28 cellular contexts compared by ENCODE assay signal in genomic region chr7:70700935-70701425, GRCh38.
DNase-seq lines count a peak whose midpoint lies in the region; ATAC-seq and TF ChIP-seq lines count a peak whose summit lies in the region.
"Had no signal": no experiment of that assay in that cellular context is flagged by ENCODE, and none has a peak within 500 bp of the region (broad histone marks: within the 10 kb centered on the region; RNA-seq: fewer than 3 reads in every experiment).

No MANE protein-coding gene starts in this region.

- H3K36me3 Mint-ChIP-seq in GM23338 (ENCODE audit: low read depth) (peaks cover 49% of the 10 kb centered on the region), nephron progenitor cell (ENCODE audit: low read depth) (peaks cover 44% of the 10 kb centered on the region)
- H3K36me3 Mint-ChIP-seq: activated naive CD8-positive, alpha-beta T cell treated with anti-CD3 and anti-CD28 coated beads, Interleukin-2, amount 10 ng/mL, durations not matched to agents 7 days and 5 days; naive thymus-derived CD8-positive, alpha-beta T cell had no signal

- H4K20me1 ChIP-seq in GM23338 (replicated peaks; ENCODE audit: insufficient read depth): peaks cover 21% of the 10 kb centered on the region
- no peaks in the 10 kb centered on the region; the same call in 1 of the 2 replicates for H4K20me1 ChIP-seq in MM.1S (ENCODE audit: insufficient read depth, low read length)

- H3F3A ChIP-seq in GM23338 (replicated peaks; ENCODE audit: low read depth) (0 out of 2 replicates have a peak, but pooled peaks cover 3% of the 10 kb centered on the region), MM.1S (ENCODE audit: insufficient read depth, low read length) (0 out of 2 replicates have a peak, but pooled peaks cover 6% of the 10 kb centered on the region)

- DNase-seq in GM23338 (ENCODE audit: low spot score) (peak; percentile 47), MM.1S (peak; percentile 17), nephron progenitor cell (peak; percentile 20), C1 segment of cervical spinal cord (lab: John Stamatoyannopoulos, UW) (no peak)
- no peak for DNase-seq in activated CD4-positive, alpha-beta T cell treated with anti-CD3 and anti-CD28 coated beads, Interleukin-2, amount 50 U/mL, for 4 hours
- DNase-seq: activated CD4-positive, alpha-beta T cell treated with anti-CD3 and anti-CD28 coated beads, Interleukin-2, amount 10 ng/mL, durations not matched to agents 7 days and 5 days; activated naive CD8-positive, alpha-beta T cell treated with anti-CD3 and anti-CD28 coated beads, Interleukin-2, amount 10 ng/mL, durations not matched to agents 7 days and 5 days; CD8-positive, alpha-beta memory T cell; cerebellar nuclear complex; DMS79 treated with DMSO at 0.1 percent for 48 hours; erythroblast; foreskin fibroblast; heart right ventricle; left ventricle myocardium superior; naive thymus-derived CD8-positive, alpha-beta T cell; NCI-H2227 treated with DMSO at 0.1 percent for 48 hours; pancreas; right cardiac atrium; stimulated activated CD4-positive, alpha-beta T cell treated with anti-CD3 and anti-CD28 coated beads, Interleukin-12 subunit alpha, Interleukin-12 subunit beta, amount 100 ng/mL, for 4 hours; stimulated activated CD4-positive, alpha-beta T cell treated with anti-CD3 and anti-CD28 coated beads, Interleukin-4, amount 100 ng/mL, for 4 hours; stimulated activated naive CD8-positive, alpha-beta T cell treated with anti-CD3 and anti-CD28 coated beads, Interleukin-15, Interleukin-2, amounts not matched to agents 100 U/mL and 50 U/mL, for 24 hours; thyroid gland had no signal

- no peaks in the 10 kb centered on the region for H3K9me3 ChIP-seq in MM.1S (replicated peaks; ENCODE audit: insufficient read depth, low read length)
- H3K9me3 ChIP-seq: HAP-1, heart right ventricle, pancreas, thyroid gland had no signal

- peaks cover 5% of the 10 kb centered on the region; the same call in 1 of the 2 replicates for H3K27me3 ChIP-seq in GM23338 (ENCODE audit: insufficient read depth)
- H3K27me3 ChIP-seq in MM.1S (replicated peaks; ENCODE audit: insufficient read depth, low read length): no peaks in the 10 kb centered on the region
- H3K27me3 ChIP-seq: pancreas, thyroid gland had no signal

- no peaks in the 10 kb centered on the region for H3K36me3 ChIP-seq in GM23338 (ENCODE audit: insufficient read depth)
- peaks cover 8% of the 10 kb centered on the region; the same call in 1 of the 2 replicates for H3K36me3 ChIP-seq in MM.1S (replicated peaks; ENCODE audit: insufficient read depth, low read length)
- H3K36me3 ChIP-seq: HAP-1, pancreas, thyroid gland had no signal

- H3K27me3 Mint-ChIP-seq in GM23338 (ENCODE audit: insufficient read depth, low read depth, poor library complexity) (peaks cover 13% of the 10 kb centered on the region), nephron progenitor cell (ENCODE audit: low read depth, poor library complexity) (no peaks in the 10 kb centered on the region)

- H3K9me2 ChIP-seq in GM23338 (ENCODE audit: insufficient read depth) (no peaks in the 10 kb centered on the region), MM.1S (replicated peaks; ENCODE audit: insufficient read depth, low read length) (no peaks in the 10 kb centered on the region)

- H3K79me2 ChIP-seq in GM23338 (replicated peaks; ENCODE audit: insufficient read depth) (peaks cover 80% of the 10 kb centered on the region), MM.1S (ENCODE audit: low read length) (peaks cover 100% of the 10 kb centered on the region)

- peak overlapping the region; percentile 11; the same call in 1 of the 2 replicates for H3K4me3 ChIP-seq in GM23338
- H3K4me3 ChIP-seq in MM.1S (ENCODE audit: low read length): no peak overlapping the region
- H3K4me3 ChIP-seq: HAP-1, heart right ventricle, pancreas, thyroid gland had no signal

- no peaks in the 10 kb centered on the region for H3K9me3 Mint-ChIP-seq in GM23338
- no peaks in the 10 kb centered on the region for H3K9me3 Mint-ChIP-seq in nephron progenitor cell
- H3K9me3 Mint-ChIP-seq: activated CD4-positive, alpha-beta T cell treated with anti-CD3 and anti-CD28 coated beads, Interleukin-2, amount 10 ng/mL, durations not matched to agents 7 days and 5 days; activated naive CD8-positive, alpha-beta T cell treated with anti-CD3 and anti-CD28 coated beads, Interleukin-2, amount 10 ng/mL, durations not matched to agents 7 days and 5 days; activated T-helper 17 cell treated with anti-CD3 and anti-CD28 coated beads, Interleukin-2, amount 50 U/mL, for 72 hours; CD8-positive, alpha-beta memory T cell; mesothelial cell of epicardium; naive thymus-derived CD8-positive, alpha-beta T cell had no signal

- ATAC-seq in GM23338: peak; percentile 22
- no peak for ATAC-seq in HG03045 (IDR thresholded peaks at IDR 0.05; ENCODE audit: unreplicated experiment)
- no peak for ATAC-seq in GM21447 (IDR thresholded peaks at IDR 0.05; ENCODE audit: unreplicated experiment)
- ATAC-seq: activated T-helper 17 cell treated with anti-CD3 and anti-CD28 coated beads, Interleukin-2, amount 50 U/mL, for 72 hours; heart right ventricle; left ventricle myocardium superior; naive thymus-derived CD8-positive, alpha-beta T cell; pancreas; right cardiac atrium; stimulated activated naive CD8-positive, alpha-beta T cell treated with anti-CD3 and anti-CD28 coated beads, Interleukin-15, Interleukin-2, amounts not matched to agents 100 U/mL and 50 U/mL, for 24 hours had no signal

- H3K4me1 Mint-ChIP-seq in GM23338: peaks cover 26% of the 10 kb centered on the region
- peaks cover 15% of the 10 kb centered on the region for H3K4me1 Mint-ChIP-seq in nephron progenitor cell
- H3K4me1 Mint-ChIP-seq: activated CD4-positive, alpha-beta T cell treated with anti-CD3 and anti-CD28 coated beads, Interleukin-2, amount 10 ng/mL, durations not matched to agents 7 days and 5 days had no signal

- H3K4me1 ChIP-seq in GM23338 (ENCODE audit: insufficient read depth) (peaks cover 79% of the 10 kb centered on the region), MM.1S (ENCODE audit: low read length) (peaks cover 23% of the 10 kb centered on the region)
- H3K4me1 ChIP-seq: pancreas, thyroid gland had no signal

- no peak overlapping the region for H3K9ac ChIP-seq in MM.1S (ENCODE audit: low read length)

- H2AFZ ChIP-seq in GM23338 (no peak overlapping the region), MM.1S (ENCODE audit: low read length) (no peak overlapping the region)

- TF ChIP-seq CTCF in GM23338 (conservative IDR thresholded peaks at IDR 0.05; ENCODE audit: low read depth in 2 of 2) (no peak), MM.1S (IDR thresholded peaks at IDR 0.05; ENCODE audit: low read length) (no peak), VCaP (conservative IDR thresholded peaks at IDR 0.05) (no peak), nephron progenitor cell (IDR thresholded peaks at IDR 0.05) (no peak)

- H3K4me3 Mint-ChIP-seq in GM23338 (no peak overlapping the region), nephron progenitor cell (no peak overlapping the region)
- H3K4me3 Mint-ChIP-seq: activated CD4-positive, alpha-beta T cell treated with anti-CD3 and anti-CD28 coated beads, Interleukin-2, amount 10 ng/mL, durations not matched to agents 7 days and 5 days; activated naive CD8-positive, alpha-beta T cell treated with anti-CD3 and anti-CD28 coated beads, Interleukin-2, amount 10 ng/mL, durations not matched to agents 7 days and 5 days; activated T-helper 17 cell treated with anti-CD3 and anti-CD28 coated beads, Interleukin-2, amount 50 U/mL, for 72 hours; CD8-positive, alpha-beta memory T cell; mesothelial cell of epicardium; naive thymus-derived CD8-positive, alpha-beta T cell had no signal

- H3K27ac ChIP-seq in GM23338 (ENCODE audit: low read depth) (peak overlapping the region; percentile 56), MM.1S (ENCODE audit: low read length) (peak overlapping the region; percentile 34; the same call in 1 of the 2 replicates), VCaP (peak overlapping the region; percentile 65)
- H3K27ac ChIP-seq: heart right ventricle, pancreas, thyroid gland had no signal

- H3K4me2 ChIP-seq in GM23338: peak overlapping the region; percentile 75
- H3K4me2 ChIP-seq in MM.1S (ENCODE audit: low read depth, low read length): no peak overlapping the region

- no peak overlapping the region for H3K27ac Mint-ChIP-seq in GM23338
- no peak overlapping the region for H3K27ac Mint-ChIP-seq in nephron progenitor cell
- H3K27ac Mint-ChIP-seq: activated CD4-positive, alpha-beta T cell treated with anti-CD3 and anti-CD28 coated beads, Interleukin-2, amount 10 ng/mL, durations not matched to agents 7 days and 5 days; activated naive CD8-positive, alpha-beta T cell treated with anti-CD3 and anti-CD28 coated beads, Interleukin-2, amount 10 ng/mL, durations not matched to agents 7 days and 5 days; activated T-helper 17 cell treated with anti-CD3 and anti-CD28 coated beads, Interleukin-2, amount 50 U/mL, for 72 hours; CD8-positive, alpha-beta memory T cell; mesothelial cell of epicardium; naive thymus-derived CD8-positive, alpha-beta T cell had no signal

TF ChIP-seq in GM23338, 12 proteins besides CTCF, POLR2A, EP300 and RAD21 (continues in another document):
- TF ChIP-seq, protein P1, sequence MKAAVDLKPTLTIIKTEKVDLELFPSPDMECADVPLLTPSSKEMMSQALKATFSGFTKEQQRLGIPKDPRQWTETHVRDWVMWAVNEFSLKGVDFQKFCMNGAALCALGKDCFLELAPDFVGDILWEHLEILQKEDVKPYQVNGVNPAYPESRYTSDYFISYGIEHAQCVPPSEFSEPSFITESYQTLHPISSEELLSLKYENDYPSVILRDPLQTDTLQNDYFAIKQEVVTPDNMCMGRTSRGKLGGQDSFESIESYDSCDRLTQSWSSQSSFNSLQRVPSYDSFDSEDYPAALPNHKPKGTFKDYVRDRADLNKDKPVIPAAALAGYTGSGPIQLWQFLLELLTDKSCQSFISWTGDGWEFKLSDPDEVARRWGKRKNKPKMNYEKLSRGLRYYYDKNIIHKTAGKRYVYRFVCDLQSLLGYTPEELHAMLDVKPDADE (IDR thresholded peaks at IDR 0.05): no peak
- TF ChIP-seq CREB1 (CRISPR knock-in tag; IDR thresholded peaks at IDR 0.05; ENCODE audit: low read depth): no peak

Comparison
In these comparisons a context has a peak if more than half of its experiments do, and no peak if none do; other contexts are left out.
1. DNase-seq: peak in GM23338 (single experiment), MM.1S (single experiment) and nephron progenitor cell (single experiment); none in activated CD4-positive, alpha-beta T cell treated with anti-CD3 and anti-CD28 coated beads, Interleukin-2, amount 50 U/mL, for 4 hours (0 of 2) and C1 segment of cervical spinal cord (0 of 14).
2. Peak in every context shown above with its lines, with median percentiles within 50 percentile points of each other: H3K27ac ChIP-seq.